Comparison of ENCODE assay signal across 9 cellular contexts in the genomic region with DNA sequence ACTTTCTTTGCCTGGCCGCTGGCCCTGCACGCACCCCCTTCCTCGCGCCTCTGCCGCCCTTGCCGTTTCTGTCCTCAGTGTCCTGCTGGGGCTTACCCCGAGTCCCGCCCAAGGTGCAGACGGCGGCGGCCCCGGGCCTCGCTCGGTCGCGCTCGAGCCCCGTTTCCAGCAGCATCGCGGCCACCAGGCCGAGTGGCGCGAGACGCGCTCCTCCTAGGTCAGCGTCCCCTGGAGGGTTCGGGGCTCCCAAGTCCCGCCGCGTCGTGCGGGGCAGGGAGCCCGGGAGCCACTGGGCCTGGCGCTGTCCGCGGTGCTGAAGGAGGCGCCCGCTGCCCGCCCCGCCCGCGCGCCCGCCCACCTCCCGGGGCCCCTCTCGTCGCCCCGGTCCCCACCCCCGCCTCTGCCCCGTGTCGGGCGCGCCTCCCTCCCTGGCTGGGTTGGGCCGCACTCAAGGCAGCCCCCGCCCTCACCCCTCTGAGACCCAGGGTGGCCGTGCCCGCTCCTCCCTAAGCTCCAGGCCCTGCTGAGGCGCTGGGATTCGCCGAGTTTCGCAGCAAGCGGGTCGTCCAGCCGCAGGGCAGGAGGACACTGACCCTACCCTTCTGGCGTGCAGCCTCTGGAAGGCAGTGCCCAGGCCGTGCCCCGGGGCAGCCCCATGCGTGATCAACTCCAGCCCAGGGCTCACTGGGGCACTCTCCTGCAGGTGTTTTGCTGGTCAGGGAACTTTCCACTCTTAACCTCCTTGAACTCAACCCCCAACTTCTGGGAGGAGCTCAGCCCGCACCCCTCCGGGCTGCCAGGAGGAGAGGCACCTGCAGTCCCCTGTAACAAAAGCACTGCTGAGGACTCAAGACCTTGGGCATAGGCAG. TPM values are rescaled to one million over a fixed set of nuclear protein-coding genes. Genes with fewer than 3 reads are reported as not detected.
DNase-seq lines count a peak whose midpoint lies in the region; ATAC-seq, FAIRE-seq and TF ChIP-seq lines count a peak whose summit lies in the region.
"Had no signal": no experiment of that assay in that cellular context is flagged by ENCODE, and none has a peak within 500 bp of the region (broad histone marks: within the 10 kb centered on the region; RNA-seq: fewer than 3 reads in every experiment).

A gene (minus strand): TSS at position 291 of the 869 bp plus-strand sequence. CDS start 116 bp downstream, at position 175.

- H2BK120ac ChIP-seq in IMR-90 (ENCODE audit: low read depth, low read length) (no peak within 1 kb of the TSS), H1 (replicated peaks; ENCODE audit: low read depth, low read length) (no peak within 1 kb of the TSS)

- H3K56ac ChIP-seq in IMR-90 (ENCODE audit: extremely low read depth, insufficient read depth, low read length) (no peak within 1 kb of the TSS), H1 (replicated peaks; ENCODE audit: insufficient read length, low read depth, low read length) (no peak within 1 kb of the TSS)

- H2BK12ac ChIP-seq in H1 (ENCODE audit: low read depth, low read length): no peak within 1 kb of the TSS

- H2AK5ac ChIP-seq in IMR-90 (ENCODE audit: low read depth, low read length) (no peak within 1 kb of the TSS), H1 (ENCODE audit: low read depth, low read length) (no peak within 1 kb of the TSS)

- no peaks in the 10 kb centered on the region for H3K79me2 ChIP-seq in H1 (ENCODE audit: control insufficient read depth in 1 of 2, insufficient read depth in 2 of 2, low read length in 2 of 2)

- H3K4me1 ChIP-seq in IMR-90 (ENCODE audit: control insufficient read depth, insufficient read depth, low read length) (no peaks in the 10 kb centered on the region), H1 (replicated peaks in 1 of 4; ENCODE audit: control insufficient read depth in 3 of 4, insufficient read depth in 4 of 4, low read length in 3 of 4) (peaks cover 2 to 9% (median 6%) of the 10 kb centered on the region in 4 experiments; a peak in 6 of 7 replicates)
- H3K4me1 ChIP-seq in naive thymus-derived CD4-positive, alpha-beta T cell (ENCODE audit: control insufficient read depth in 2 of 2, insufficient read depth in 2 of 2, low read length in 2 of 2): no peaks in the 10 kb centered on the region
- H3K4me1 ChIP-seq: HAP-1 had no signal

- no peak within 1 kb of the TSS for H4K91ac ChIP-seq in IMR-90 (ENCODE audit: insufficient read depth, low read depth, low read length)
- no peak within 1 kb of the TSS for H4K91ac ChIP-seq in H1 (replicated peaks; ENCODE audit: insufficient read length, low read length)

- H3K9me3 Mint-ChIP-seq in naive thymus-derived CD4-positive, alpha-beta T cell: peaks cover 0 to 4% (median 0%) of the 10 kb centered on the region in 11 donors
- no peaks in the 10 kb centered on the region for H3K9me3 Mint-ChIP-seq in Calu3 (ENCODE audit: low read depth, unreplicated experiment)

- H2BK15ac ChIP-seq in IMR-90 (ENCODE audit: low read depth, low read length): no peak within 1 kb of the TSS
- H2BK15ac ChIP-seq in H1 (ENCODE audit: low read length): no peak within 1 kb of the TSS

- H3K9ac ChIP-seq in IMR-90 (ENCODE audit: low read depth, low read length): no peak within 1 kb of the TSS
- no peak within 1 kb of the TSS for H3K9ac ChIP-seq in H1 (replicated peaks in 1 of 4; ENCODE audit: extremely low read depth in 1 of 4, low read depth in 3 of 4, low read length in 3 of 4)

- H3K4me2 ChIP-seq in IMR-90 (ENCODE audit: low read depth, low read length) (no peak within 1 kb of the TSS), H1 (ENCODE audit: insufficient read depth in 1 of 2, low read depth in 2 of 2, low read length in 2 of 2) (peak within 1 kb of the TSS; percentile 13 to 54)

- no peaks in the 10 kb centered on the region for H3K9me1 ChIP-seq in IMR-90 (ENCODE audit: insufficient read depth, low read length)

- FAIRE-seq in H1 (lab: Jason Lieb, UNC): no peak

- H3K23ac ChIP-seq in IMR-90 (ENCODE audit: low read depth, low read length): no peak within 1 kb of the TSS
- H3K23ac ChIP-seq in H1 (ENCODE audit: insufficient read length): no peak within 1 kb of the TSS

- H3K4me1 Mint-ChIP-seq in naive thymus-derived CD4-positive, alpha-beta T cell: peaks cover 0 to 3% (median 0%) of the 10 kb centered on the region in 7 donors
- H3K4me1 Mint-ChIP-seq in Calu3 (ENCODE audit: low read depth, unreplicated experiment): no peaks in the 10 kb centered on the region

- H3K4me3 Mint-ChIP-seq in naive thymus-derived CD4-positive, alpha-beta T cell: no peak within 1 kb of the TSS
- H3K4me3 Mint-ChIP-seq in Calu3 (ENCODE audit: low read depth, unreplicated experiment): no peak within 1 kb of the TSS

- H3K36me3 ChIP-seq in IMR-90 (ENCODE audit: control insufficient read depth, insufficient read depth, low read length): peaks cover 1% of the 10 kb centered on the region; the same call in 1 of the 2 replicates
- peaks cover 0 to 15% (median 2%) of the 10 kb centered on the region in 4 experiments; a peak in 2 of 8 replicates for H3K36me3 ChIP-seq in H1 (ENCODE audit: control insufficient read depth in 2 of 4, insufficient read depth in 4 of 4, low read length in 3 of 4)
- H3K36me3 ChIP-seq in naive thymus-derived CD4-positive, alpha-beta T cell (ENCODE audit: control insufficient read depth in 2 of 3, insufficient read depth in 3 of 3, low read length in 3 of 3): peaks cover 0 to 18% (median 0%) of the 10 kb centered on the region in 3 experiments

- H4K20me1 ChIP-seq in IMR-90 (ENCODE audit: insufficient read depth, low read length): peaks cover 25% of the 10 kb centered on the region
- peaks cover 27 to 56% of the 10 kb centered on the region in 2 experiments for H4K20me1 ChIP-seq in H1 (replicated peaks in 1 of 2; ENCODE audit: control insufficient read depth in 1 of 2, insufficient read depth in 2 of 2, low read length in 2 of 2)

- H3K27me3 Mint-ChIP-seq in naive thymus-derived CD4-positive, alpha-beta T cell: peaks cover 12 to 30% (median 24%) of the 10 kb centered on the region in 5 donors
- no peaks in the 10 kb centered on the region for H3K27me3 Mint-ChIP-seq in Calu3 (ENCODE audit: unreplicated experiment)

- H2AK9ac ChIP-seq in IMR-90 (replicated peaks; ENCODE audit: low read depth, low read length, poor library complexity): no peak within 1 kb of the TSS

- in situ Hi-C loops in IMR-90 (cut with MboI; ENCODE audit: low sequenced_read_pairs): no loop called here

- H3K27ac Mint-ChIP-seq in naive thymus-derived CD4-positive, alpha-beta T cell: no peak within 1 kb of the TSS
- H3K27ac Mint-ChIP-seq in Calu3 (ENCODE audit: unreplicated experiment): no peak within 1 kb of the TSS

- TF ChIP-seq POLR2A in IMR-90 (IDR thresholded peaks at IDR 0.05; ENCODE audit: low read depth, low read length) (no peak), H1 (IDR thresholded peaks at IDR 0.05; ENCODE audit: control extremely low read depth in 1 of 2, low read depth in 2 of 2, low read length in 2 of 2) (no peak)

- peak within 1 kb of the TSS; percentile 33 for H2AFZ ChIP-seq in IMR-90 (replicated peaks; ENCODE audit: low read length, poor library complexity)
- no peak within 1 kb of the TSS for H2AFZ ChIP-seq in H1 (ENCODE audit: low read length)

- POLR2A ChIA-PET in IMR-90 (lab: Charles Lee; ENCODE audit: unreplicated experiment) (no interaction called here), H1 (lab: Charles Lee; ENCODE audit: partially characterized antibody) (interaction anchor here (0.9 to 4.0 kb wide), 8 partner anchors 9 to 67 kb away, joined by 3 to 17 read pairs (median 4); no protein-coding TSS in a partner anchor)
- POLR2A ChIA-PET in naive thymus-derived CD4-positive, alpha-beta T cell (lab: Charles Lee): no interaction called here

- H3K23me2 ChIP-seq in H1 (ENCODE audit: low read depth, low read length): peaks cover 6% of the 10 kb centered on the region; the same call in 1 of the 2 replicates

- TF ChIP-seq RAD21 in IMR-90 (IDR thresholded peaks at IDR 0.05; ENCODE audit: low read length): no peak
- TF ChIP-seq RAD21 in H1 (IDR thresholded peaks at IDR 0.05 in 1 of 2, conservative IDR thresholded peaks at IDR 0.05 in 1 of 2; ENCODE audit: low read depth in 2 of 2, low read length in 2 of 2): no peak

- H3K9me3 ChIP-seq in IMR-90 (ENCODE audit: control insufficient read depth, insufficient read depth, low read length) (no peaks in the 10 kb centered on the region), H1 (ENCODE audit: insufficient read depth in 2 of 2, low read depth in 1 of 2, low read length in 1 of 2) (no peaks in the 10 kb centered on the region; a peak in 1 of 4 replicates)
- no peaks in the 10 kb centered on the region for H3K9me3 ChIP-seq in naive thymus-derived CD4-positive, alpha-beta T cell (ENCODE audit: control insufficient read depth in 2 of 3, low read length in 3 of 3)
- H3K9me3 ChIP-seq: HAP-1 had no signal

- dilution Hi-C loops in IMR-90 (cut with HindIII; ENCODE audit: low sequenced_read_pairs, unreplicated experiment): no loop called here

- no peak for TF ChIP-seq EP300 in H1 (IDR thresholded peaks at IDR 0.05; ENCODE audit: borderline replicate concordance in 1 of 2, low read depth in 2 of 2, low read length in 2 of 2)

- no peak within 1 kb of the TSS for H3K14ac ChIP-seq in IMR-90 (replicated peaks; ENCODE audit: low read depth, low read length)
- no peak within 1 kb of the TSS for H3K14ac ChIP-seq in H1 (ENCODE audit: insufficient read length)

- intact Hi-C loops in IMR-90 (cut with micrococcal nuclease) (no loop called here), Calu3 (cut with micrococcal nuclease; ENCODE audit: unreplicated experiment) (no loop called here)
- intact Hi-C loops in naive thymus-derived CD4-positive, alpha-beta T cell (cut with micrococcal nuclease): no loop called here

- H3K4me3 ChIP-seq in IMR-90 (ENCODE audit: insufficient read depth, low read depth, low read length): no peak within 1 kb of the TSS
- peak within 1 kb of the TSS in 1 of 4 experiments; percentile 37; a peak in 1 of 8 replicates for H3K4me3 ChIP-seq in H1 (ENCODE audit: extremely low read depth in 1 of 4, insufficient read depth in 2 of 4, low read depth in 3 of 4, low read length in 4 of 4)
- H3K4me3 ChIP-seq in naive thymus-derived CD4-positive, alpha-beta T cell (ENCODE audit: low read length): no peak within 1 kb of the TSS
- H3K4me3 ChIP-seq: HAP-1 had no signal

- ATAC-seq in IMR-90 (ENCODE audit: low read depth): peak; percentile 85
- ATAC-seq in naive thymus-derived CD4-positive, alpha-beta T cell: peak; percentile 45

- TF ChIP-seq CTCF in IMR-90 (conservative IDR thresholded peaks at IDR 0.05; ENCODE audit: low read depth, low read length): no peak
- no peak for TF ChIP-seq CTCF in H1 (IDR thresholded peaks at IDR 0.05; ENCODE audit: control extremely low read depth in 1 of 3, insufficient read depth in 1 of 3, low read depth in 1 of 3, low read length in 3 of 3)
- TF ChIP-seq CTCF in Calu3 (IDR thresholded peaks at IDR 0.05; ENCODE audit: unreplicated experiment): no peak

- no peak within 1 kb of the TSS for H2BK5ac ChIP-seq in IMR-90 (ENCODE audit: low read depth, low read length, poor library complexity, severe bottlenecking)
- no peak within 1 kb of the TSS for H2BK5ac ChIP-seq in H1 (ENCODE audit: low read depth, low read length)

- WGBS in IMR-90 (ENCODE audit: extremely low coverage in 2 of 2, insufficient read length in 1 of 2), 2 experiments: 9% methylated on average over 35 of the region's 70 CpGs; no CpG with 5 or more reads in 1 of the 2 experiments
- 20% methylated on average over 23 of the region's 70 CpGs; no CpG with 5 or more reads in 1 of the 2 experiments for WGBS in H1 (ENCODE audit: extremely low coverage in 1 of 2, insufficient coverage in 1 of 2, insufficient read length in 1 of 2, insufficient replicate concordance in 2 of 2, low coverage in 1 of 2, low lambda C conversion rate in 2 of 2, missing lambda C conversion rate in 1 of 2), 2 experiments

- H3K27ac ChIP-seq in IMR-90 (ENCODE audit: insufficient read depth, low read length) (no peak within 1 kb of the TSS), H1 (ENCODE audit: low read depth, low read length) (no peak within 1 kb of the TSS)
- no peak within 1 kb of the TSS for H3K27ac ChIP-seq in naive thymus-derived CD4-positive, alpha-beta T cell (ENCODE audit: low read depth, low read length)

- H4K5ac ChIP-seq in IMR-90 (ENCODE audit: low read depth, low read length) (no peak within 1 kb of the TSS), H1 (ENCODE audit: insufficient read length, low read depth, low read length) (no peak within 1 kb of the TSS)

- H4K8ac ChIP-seq in IMR-90 (ENCODE audit: low read depth in 2 of 2, low read length in 2 of 2) (no peak within 1 kb of the TSS), H1 (ENCODE audit: extremely low read depth, insufficient read depth, low read length) (peak within 1 kb of the TSS; percentile 36; the same call in 1 of the 2 replicates)

- H3K79me1 ChIP-seq in IMR-90 (ENCODE audit: low read depth in 1 of 2, low read length in 2 of 2) (no peaks in the 10 kb centered on the region), H1 (ENCODE audit: low read depth, low read length) (peaks cover 4% of the 10 kb centered on the region; the same call in 1 of the 2 replicates)

- H3K4ac ChIP-seq in IMR-90 (ENCODE audit: low read depth, low read length): no peak within 1 kb of the TSS
- H3K4ac ChIP-seq in H1 (replicated peaks; ENCODE audit: insufficient read length, low read depth, low read length): no peak within 1 kb of the TSS

- H3K18ac ChIP-seq in IMR-90 (ENCODE audit: low read depth, low read length) (no peak within 1 kb of the TSS), H1 (ENCODE audit: extremely low read depth, low read length) (no peak within 1 kb of the TSS)

- CTCF ChIA-PET in IMR-90 (lab: Yijun Ruan, JAX): interaction anchor here (0.6 kb wide), 1 partner anchor 1239 kb away, joined by 3 read pairs; no protein-coding TSS in a partner anchor
- CTCF ChIA-PET in H1 (lab: Charles Lee; ENCODE audit: partially characterized antibody): interaction anchor here (0.6 to 5.0 kb wide), 11 partner anchors 12 to 581 kb away, joined by 3 to 26 read pairs (median 8); no protein-coding TSS in a partner anchor
- CTCF ChIA-PET in naive thymus-derived CD4-positive, alpha-beta T cell (lab: Charles Lee): interaction anchor here (1.0 kb wide), 1 partner anchor 341 kb away, joined by 3 read pairs; no protein-coding TSS in a partner anchor
- CTCF ChIA-PET in Calu3 (lab: Charles Lee): no interaction called here

- H2BK20ac ChIP-seq in IMR-90 (ENCODE audit: low read depth, low read length) (no peak within 1 kb of the TSS), H1 (ENCODE audit: low read length) (no peak within 1 kb of the TSS)

- DNase-seq in EH (ENCODE audit: low read depth) (peak; percentile 37), IMR-90 (no peak), H1 (ENCODE audit: low read depth in 1 of 2, low spot score in 2 of 2) (peak in 1 of 2 experiments; percentile 83), UCSD-AML1 (lab: John Stamatoyannopoulos, UW; ENCODE audit: unreplicated experiment) (no peak), Calu3 (no peak), NCI-H2107 (lab: John Stamatoyannopoulos, UW) (no peak)
- DNase-seq in naive thymus-derived CD4-positive, alpha-beta T cell: peak in 7 of 9 donors; percentile 7 to 47 (median 26)
- DNase-seq: effector memory CD4-positive, alpha-beta T cell had no signal

- BruUV-seq in IMR-90 (replicated peaks; lab: Mats Ljungman, UMichigan) (no TSS peak), Calu3 (replicated peaks; lab: Mats Ljungman, UMichigan) (no TSS peak)

- peaks cover 4 to 20% (median 9%) of the 10 kb centered on the region in 5 donors for H3K36me3 Mint-ChIP-seq in naive thymus-derived CD4-positive, alpha-beta T cell
- peaks cover 15% of the 10 kb centered on the region for H3K36me3 Mint-ChIP-seq in Calu3 (ENCODE audit: insufficient read depth, unreplicated experiment)

- peaks cover 42% of the 10 kb centered on the region for H3K27me3 ChIP-seq in IMR-90 (ENCODE audit: control insufficient read depth, insufficient read depth, low read length)
- peaks cover 47 to 61% (median 60%) of the 10 kb centered on the region in 4 experiments for H3K27me3 ChIP-seq in H1 (replicated peaks in 1 of 4; ENCODE audit: control insufficient read depth in 3 of 4, extremely low read depth in 1 of 4, insufficient read depth in 3 of 4, low read length in 3 of 4)
- peaks cover 0 to 3% of the 10 kb centered on the region in 2 donors for H3K27me3 ChIP-seq in naive thymus-derived CD4-positive, alpha-beta T cell (ENCODE audit: control insufficient read depth in 2 of 2, insufficient read depth in 2 of 2, low read length in 2 of 2)

RNA-seq across cellular contexts. Expression of the gene that starts here (rescaled TPM):
- total RNA-seq in IMR-90 (2012; rRNA removed): not detected in 2 replicates
- polyA plus RNA-seq in IMR-90 (2012; rRNA removed): not detected in 2 replicates
- not detected in 2 replicates for polyA plus RNA-seq in IMR-90 (2012; cell fraction: cytosol; rRNA removed)
- 0.02 TPM in 1 of 2 replicates, not detected in the other for polyA plus RNA-seq in IMR-90 (2012; cell fraction: nucleus; rRNA removed; ENCODE audit: low replicate concordance)
- not detected in 2 replicates for total RNA-seq in H1 (2021; fragmentation: NEBNext Ultra II Directional; extraction: Animal tissue kit (Norgen Biotek cat#: 25700))
- polyA plus RNA-seq in H1 (2011; rRNA removed): 0.02 and 0.03 TPM in 2 replicates
- not detected for polyA plus RNA-seq in H1 (2011; cell fraction: cytosol; rRNA removed)
- polyA plus RNA-seq in H1 (2011; cell fraction: nucleus; rRNA removed): 0.20 TPM
- not detected in 4 replicates for polyA plus RNA-seq in H1 (2012, experiment 1 of 2)
- polyA plus RNA-seq in H1 (2012, experiment 2 of 2): not detected
- polyA plus RNA-seq in H1 (2013, experiment 1 of 2): not detected
- 0.02 TPM for polyA plus RNA-seq in H1 (2013, experiment 2 of 2)
- polyA minus RNA-seq in H1 (2011; rRNA and poly(A)+ RNA removed): not detected in 2 replicates
- not detected for polyA minus RNA-seq in H1 (2011; cell fraction: cytosol; rRNA and poly(A)+ RNA removed)
- polyA minus RNA-seq in H1 (2011; cell fraction: nucleus; rRNA and poly(A)+ RNA removed): 0.30 TPM
- under 1 TPM in 2 of 5 experiments, not detected in 3; 0.15 to 0.21 TPM for total RNA-seq in naive thymus-derived CD4-positive, alpha-beta T cell
- not detected for polyA plus RNA-seq in naive thymus-derived CD4-positive, alpha-beta T cell
- total RNA-seq in Calu3 (2022): not detected in 2 replicates

Comparison
In these comparisons a context has a peak if more than half of its experiments do, and no peak if none do; other contexts are left out.
1. Peak in ATAC-seq in IMR-90; RNA of the gene not detected or under 1 TPM.
2. Peak in DNase-seq and ATAC-seq in naive thymus-derived CD4-positive, alpha-beta T cell; RNA of the gene not detected or under 1 TPM.